In the genomic region with DNA sequence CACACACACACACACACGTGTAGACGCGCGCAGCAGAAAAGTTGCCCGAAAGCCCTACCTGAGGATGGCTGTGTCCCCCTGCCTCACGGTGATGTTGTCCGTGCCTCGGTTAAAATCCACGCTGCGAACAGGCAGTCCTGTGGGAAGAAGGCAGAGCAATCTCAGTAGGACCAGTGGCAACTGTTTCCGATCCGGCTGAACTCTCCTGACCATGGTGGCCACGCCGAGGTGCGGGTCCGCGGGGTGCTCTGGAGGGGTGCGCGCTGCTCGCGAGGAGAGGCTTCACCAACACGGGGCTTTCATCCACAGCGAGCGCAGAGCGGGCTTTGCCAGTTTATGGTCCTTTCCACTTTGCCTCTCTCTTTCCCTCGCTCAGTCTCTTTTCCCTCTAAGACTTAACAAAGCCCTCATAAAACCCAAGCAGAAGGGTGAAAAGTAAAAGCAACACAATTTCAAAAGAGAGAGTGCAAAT, we compare ENCODE assay signal across 10 cellular contexts. TPM values are rescaled to one million over a fixed set of nuclear protein-coding genes. Genes with fewer than 3 reads are reported as not detected.
DNase-seq lines count a peak whose midpoint lies in the region; ATAC-seq and TF ChIP-seq lines count a peak whose summit lies in the region.
"Had no signal": no experiment of that assay in that cellular context is flagged by ENCODE, and none has a peak within 500 bp of the region (broad histone marks: within the 10 kb centered on the region; RNA-seq: fewer than 3 reads in every experiment).

No MANE protein-coding gene starts in this region.

- no peaks in the 10 kb centered on the region for H4K20me1 ChIP-seq in fibroblast of lung (ENCODE audit: control insufficient read depth, extremely low read depth, insufficient read depth, low read length)

- H3K4me1 ChIP-seq in fibroblast of lung (ENCODE audit: control insufficient read depth, extremely low read depth, insufficient read depth, low read length) (no peaks in the 10 kb centered on the region), muscle layer of colon (ENCODE audit: insufficient read depth, low read length) (peaks cover 23% of the 10 kb centered on the region), aorta (ENCODE audit: control insufficient read depth in 1 of 2, insufficient read depth in 2 of 2, low read length in 2 of 2) (no peaks in the 10 kb centered on the region)

- no peaks in the 10 kb centered on the region for H3K9me3 ChIP-seq in fibroblast of lung (ENCODE audit: control insufficient read depth, insufficient read depth, low read depth, low read length)
- H3K9me3 ChIP-seq in muscle layer of colon (ENCODE audit: low read length) = no peaks in the 10 kb centered on the region
- H3K9me3 ChIP-seq in aorta (ENCODE audit: control insufficient read depth, low read length) = no peaks in the 10 kb centered on the region

- no peak for TF ChIP-seq CTCF in fibroblast of lung (conservative IDR thresholded peaks at IDR 0.05 in 1 of 2, IDR thresholded peaks at IDR 0.05 in 1 of 2; ENCODE audit: low read depth in 1 of 2, low read length in 2 of 2)
- TF ChIP-seq CTCF in GM13977 (IDR thresholded peaks at IDR 0.05; ENCODE audit: extremely low read depth, insufficient read depth, missing control alignments) = no peak

- no peaks in the 10 kb centered on the region for H3K27me3 ChIP-seq in fibroblast of lung (ENCODE audit: control insufficient read depth, insufficient read depth, low read length)
- no peaks in the 10 kb centered on the region for H3K27me3 ChIP-seq in muscle layer of colon (ENCODE audit: control insufficient read depth in 1 of 2, insufficient read depth in 2 of 2, low read length in 2 of 2)
- no peaks in the 10 kb centered on the region for H3K27me3 ChIP-seq in aorta (ENCODE audit: control insufficient read depth in 1 of 2, insufficient read depth in 2 of 2, low read length in 1 of 2)

- peak overlapping the region; percentile 50 for H2AFZ ChIP-seq in fibroblast of lung (ENCODE audit: low read length)

- no peaks in the 10 kb centered on the region for H3K79me2 ChIP-seq in fibroblast of lung (ENCODE audit: control insufficient read depth, insufficient read depth, low read length)

- H3K36me3 ChIP-seq in fibroblast of lung (ENCODE audit: control insufficient read depth, insufficient read depth, low read length) (no peaks in the 10 kb centered on the region), muscle layer of colon (ENCODE audit: insufficient read depth, low read length) (no peaks in the 10 kb centered on the region), aorta (ENCODE audit: control insufficient read depth in 1 of 2, insufficient read depth in 2 of 2, low read length in 1 of 2) (no peaks in the 10 kb centered on the region)

- DNase-seq in NCI-H82 (lab: John Stamatoyannopoulos, UW) = peak; percentile 48
- DNase-seq in NCI-H82 treated with DMSO at 0.1 percent for 48 hours (lab: John Stamatoyannopoulos, UW; ENCODE audit: unreplicated experiment) = no peak
- DNase-seq in fibroblast of lung (ENCODE audit: low read depth in 2 of 2) = peak in 1 of 2 donors; percentile 33
- peak in 1 of 2 donors; percentile 34 for DNase-seq in aorta
- no peak for DNase-seq in GM13977 (ENCODE audit: low spot score)
- no peak for DNase-seq in mucosa of gallbladder (ENCODE audit: low spot score)
- no peak for DNase-seq in dermis blood vessel endothelial cell
- DNase-seq: activated CD8-positive, alpha-beta memory T cell treated with anti-CD3 and anti-CD28 coated beads for 24 hours had no signal

- ATAC-seq in aorta (ENCODE audit: low FRiP score) = peak; percentile 46

- H3K9ac ChIP-seq in fibroblast of lung (ENCODE audit: insufficient read depth, low read length) = no peak overlapping the region
- H3K9ac ChIP-seq in muscle layer of colon (ENCODE audit: low read length) = peak overlapping the region; percentile 96

- WGBS in aorta, 2 donors = 1 to 2% methylated on average over 26 of the region's 26 CpGs

- H3K4me3 ChIP-seq in fibroblast of lung (replicated peaks in 1 of 4; ENCODE audit: control extremely low read depth in 1 of 4, insufficient read depth in 1 of 4, low read depth in 3 of 4, low read length in 4 of 4) (peak overlapping the region; percentile 51 to 87 (median 55)), muscle layer of colon (ENCODE audit: low read depth in 1 of 2, low read length in 2 of 2) (peak overlapping the region; percentile 56 to 97), aorta (ENCODE audit: low read length in 2 of 2) (no peak overlapping the region)

- no peak overlapping the region for H3K27ac ChIP-seq in fibroblast of lung (ENCODE audit: insufficient read depth, low read length)
- peak overlapping the region; percentile 57 for H3K27ac ChIP-seq in muscle layer of colon (ENCODE audit: low read depth, low read length)
- H3K27ac ChIP-seq in aorta (ENCODE audit: low read depth in 1 of 2, low read length in 2 of 2) = no peak overlapping the region

- in situ Hi-C loops in GM13977 (cut with MboI; ENCODE audit: low pct_unique_long_range_greater_than_20kb, low sequenced_read_pairs, unreplicated experiment) = no loop called here

- intact Hi-C loops in aorta (cut with DNase I) = no loop called here

- H3K4me2 ChIP-seq in fibroblast of lung (ENCODE audit: extremely low read depth, insufficient read depth, low read length) = peak overlapping the region; percentile 82

RNA-seq across cellular contexts. Expression of a gene that starts 0.4 kb away (rescaled TPM):
- 4.8 and 9.0 TPM in 2 replicates for total RNA-seq in fibroblast of lung
- polyA plus RNA-seq in fibroblast of lung = 5.9 and 10.7 TPM in 2 replicates
- 4.9 and 9.0 TPM in 2 replicates for polyA plus RNA-seq in fibroblast of lung (2012)
- 2.8 and 29.9 TPM in 2 replicates for polyA minus RNA-seq in fibroblast of lung (ENCODE audit: low replicate concordance)
- 1 to 10 TPM in 1 of 2 donors, under 1 TPM in 1; 0.88 to 7.8 TPM for total RNA-seq in aorta
- polyA plus RNA-seq in aorta = under 1 TPM in 1 of 2 donors, not detected in 1; 0.38 TPM
- 11.4 TPM for total RNA-seq in mucosa of gallbladder
- total RNA-seq in dermis blood vessel endothelial cell = not detected in 2 replicates
- polyA plus RNA-seq: CD14-positive monocyte had no signal

Comparison
In these comparisons a context has a peak if more than half of its experiments do, and no peak if none do; other contexts are left out.
1. H3K4me3 ChIP-seq: peak in fibroblast of lung (4 of 4) and muscle layer of colon (2 of 2); none in aorta (0 of 2).